Comparison of ENCODE assay signal across 8 cellular contexts in genomic region chr15:70099167-70099965, GRCh38. TPM values are rescaled to one million over a fixed set of nuclear protein-coding genes. Genes with fewer than 3 reads are reported as not detected.
DNase-seq lines count a peak whose midpoint lies in the region; ATAC-seq and TF ChIP-seq lines count a peak whose summit lies in the region.

No MANE protein-coding gene starts in this region.

- peaks cover 32% of the 10 kb centered on the region for H3K4me1 ChIP-seq in mucosa of descending colon (ENCODE audit: low read depth)

- DNase-seq in DMS 273 (lab: John Stamatoyannopoulos, UW; ENCODE audit: unreplicated experiment) = peak; percentile 99
- peak; percentile 55 for DNase-seq in OCI-M2 (lab: John Stamatoyannopoulos, UW; ENCODE audit: unreplicated experiment)
- peak; percentile 100 for DNase-seq in activated T-cell treated with anti-CD3 and anti-CD28 coated beads, Interleukin-2, amount 50 U/mL, for 1 hour
- peak; percentile 94 for DNase-seq in epithelial cell of prostate (ENCODE audit: low read depth, low spot score)
- peak; percentile 100 for DNase-seq in mucosa of descending colon
- peak; percentile 100 for DNase-seq in stimulated activated CD8-positive, alpha-beta memory T cell treated with anti-CD3 and anti-CD28 coated beads, Interleukin-4, amount 100 ng/mL, for 1 hour (ENCODE audit: low read depth in 2 of 2, low spot score in 1 of 2)

- H3K36me3 ChIP-seq in mucosa of descending colon (ENCODE audit: low read depth) = peaks cover 5% of the 10 kb centered on the region

- H3K4me3 ChIP-seq in mucosa of descending colon = peak overlapping the region; percentile 22

- TF ChIP-seq CTCF in mucosa of descending colon (IDR thresholded peaks at IDR 0.05) = no peak

- intact Hi-C loops in mucosa of descending colon (cut with DNase I, micrococcal nuclease) = loop anchor here (10.0 kb wide), 2 partner anchors 225 to 505 kb away; no protein-coding TSS in a partner anchor

- 0 out of 2 replicates have a peak, but pooled peaks have one; percentile 8 for TF ChIP-seq RAD21 in Ishikawa (IDR thresholded peaks at IDR 0.05; ENCODE audit: low read depth)

- TF ChIP-seq EP300 in Ishikawa (IDR thresholded peaks at IDR 0.05; ENCODE audit: borderline replicate concordance) = peak; percentile 81

- ATAC-seq in GM21529 (IDR thresholded peaks at IDR 0.05; ENCODE audit: unreplicated experiment) = peak; percentile 65
- ATAC-seq in mucosa of descending colon = peak; percentile 73

- H3K27ac ChIP-seq in epithelial cell of prostate = peak overlapping the region; percentile 83

- H3K9me3 ChIP-seq in mucosa of descending colon = no peaks in the 10 kb centered on the region

TF ChIP-seq in Ishikawa, 13 proteins besides CTCF, POLR2A, EP300 and RAD21:
- TF ChIP-seq ZBTB7A (IDR thresholded peaks at IDR 0.05; ENCODE audit: low read depth) (no peak), FOXM1 (IDR thresholded peaks at IDR 0.05; ENCODE audit: borderline replicate concordance, low read depth) (0 out of 2 replicates have a peak, but pooled peaks have one; percentile 55), USF1 (IDR thresholded peaks at IDR 0.05) (peak; percentile 69), TEAD4 (IDR thresholded peaks at IDR 0.05) (peak; percentile 78), MAX (IDR thresholded peaks at IDR 0.05) (peak; percentile 73; the same call in 1 of the 2 replicates), EGR1 (IDR thresholded peaks at IDR 0.05) (no peak), TAF1 (IDR thresholded peaks at IDR 0.05; ENCODE audit: low read depth) (peak; percentile 93), CREB1 (IDR thresholded peaks at IDR 0.05; ENCODE audit: low read depth) (peak; percentile 72; the same call in 1 of the 2 replicates), NFIC (IDR thresholded peaks at IDR 0.05) (peak; percentile 93), CEBPB (IDR thresholded peaks at IDR 0.05) (peak; percentile 5; the same call in 1 of the 2 replicates), TCF12 (IDR thresholded peaks at IDR 0.05; ENCODE audit: low read depth) (peak; percentile 91), YY1 (IDR thresholded peaks at IDR 0.05; ENCODE audit: low read depth) (peak; percentile 87)
- TF ChIP-seq, protein P1, sequence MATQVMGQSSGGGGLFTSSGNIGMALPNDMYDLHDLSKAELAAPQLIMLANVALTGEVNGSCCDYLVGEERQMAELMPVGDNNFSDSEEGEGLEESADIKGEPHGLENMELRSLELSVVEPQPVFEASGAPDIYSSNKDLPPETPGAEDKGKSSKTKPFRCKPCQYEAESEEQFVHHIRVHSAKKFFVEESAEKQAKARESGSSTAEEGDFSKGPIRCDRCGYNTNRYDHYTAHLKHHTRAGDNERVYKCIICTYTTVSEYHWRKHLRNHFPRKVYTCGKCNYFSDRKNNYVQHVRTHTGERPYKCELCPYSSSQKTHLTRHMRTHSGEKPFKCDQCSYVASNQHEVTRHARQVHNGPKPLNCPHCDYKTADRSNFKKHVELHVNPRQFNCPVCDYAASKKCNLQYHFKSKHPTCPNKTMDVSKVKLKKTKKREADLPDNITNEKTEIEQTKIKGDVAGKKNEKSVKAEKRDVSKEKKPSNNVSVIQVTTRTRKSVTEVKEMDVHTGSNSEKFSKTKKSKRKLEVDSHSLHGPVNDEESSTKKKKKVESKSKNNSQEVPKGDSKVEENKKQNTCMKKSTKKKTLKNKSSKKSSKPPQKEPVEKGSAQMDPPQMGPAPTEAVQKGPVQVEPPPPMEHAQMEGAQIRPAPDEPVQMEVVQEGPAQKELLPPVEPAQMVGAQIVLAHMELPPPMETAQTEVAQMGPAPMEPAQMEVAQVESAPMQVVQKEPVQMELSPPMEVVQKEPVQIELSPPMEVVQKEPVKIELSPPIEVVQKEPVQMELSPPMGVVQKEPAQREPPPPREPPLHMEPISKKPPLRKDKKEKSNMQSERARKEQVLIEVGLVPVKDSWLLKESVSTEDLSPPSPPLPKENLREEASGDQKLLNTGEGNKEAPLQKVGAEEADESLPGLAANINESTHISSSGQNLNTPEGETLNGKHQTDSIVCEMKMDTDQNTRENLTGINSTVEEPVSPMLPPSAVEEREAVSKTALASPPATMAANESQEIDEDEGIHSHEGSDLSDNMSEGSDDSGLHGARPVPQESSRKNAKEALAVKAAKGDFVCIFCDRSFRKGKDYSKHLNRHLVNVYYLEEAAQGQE (IDR thresholded peaks at IDR 0.05; ENCODE audit: low read depth) = no peak
TF ChIP-seq in Ishikawa: peak in this region for 10.

RNA-seq across cellular contexts. Expression of gene TLE3, which starts 1.6 kb away (rescaled TPM):
- total RNA-seq in mucosa of descending colon = 100 to 1,000 TPM in 2 of 3 donors, 10 to 100 TPM in 1; 77.6 to 123 (median 103) TPM

Comparison
In these comparisons a context has a peak if more than half of its experiments do, and no peak if none do; other contexts are left out.
1. Peak in every context shown above with its lines: DNase-seq, ATAC-seq, H3K4me3 ChIP-seq and H3K27ac ChIP-seq.